9 cellular contexts compared by ENCODE assay signal in the genomic region with DNA sequence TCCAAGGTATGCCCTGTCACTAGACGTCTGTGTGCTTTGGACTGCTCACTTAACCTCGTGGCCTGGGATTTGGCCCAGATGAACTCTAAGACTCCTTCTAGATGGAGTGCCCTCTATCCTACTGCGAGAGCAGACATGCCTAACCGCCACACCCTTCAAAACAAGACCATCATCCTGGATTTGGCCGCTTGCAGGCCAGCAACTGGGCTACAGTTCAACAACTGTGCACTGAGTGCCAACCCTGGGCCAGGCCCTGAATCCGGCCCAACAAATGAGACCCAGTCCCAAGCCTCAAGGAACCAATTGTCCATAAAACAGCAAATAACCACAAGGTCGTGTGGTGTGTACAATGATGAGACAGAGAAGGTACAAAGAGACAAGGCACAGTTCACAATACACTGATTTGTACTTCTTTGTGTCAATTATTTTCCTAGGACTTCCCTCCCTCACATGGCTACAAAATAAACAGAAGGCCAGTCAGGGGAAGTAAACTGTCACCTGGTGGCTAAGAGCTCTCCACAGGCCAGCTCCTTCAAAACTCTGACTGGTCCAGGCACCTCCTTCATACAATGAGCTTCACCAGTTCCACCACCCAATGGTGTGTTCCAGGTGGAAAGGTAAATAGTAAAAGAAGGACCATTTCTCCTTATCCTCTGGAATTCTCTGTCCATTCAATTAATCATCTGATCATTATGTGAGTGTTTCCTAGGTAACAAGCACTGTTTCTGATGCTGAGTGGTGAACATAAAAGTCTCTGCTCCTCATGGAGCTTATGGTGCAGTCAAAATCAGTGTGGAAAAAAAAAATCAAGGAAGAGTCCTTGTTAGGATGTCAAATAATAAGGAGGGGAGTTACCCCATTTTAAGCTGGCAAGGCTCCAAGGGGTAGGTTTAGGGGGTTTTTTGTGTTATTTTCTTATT.
DNase-seq lines count a peak whose midpoint lies in the region; ATAC-seq, FAIRE-seq and TF ChIP-seq lines count a peak whose summit lies in the region.
"Had no signal": no experiment of that assay in that cellular context is flagged by ENCODE, and none has a peak within 500 bp of the region (broad histone marks: within the 10 kb centered on the region; RNA-seq: fewer than 3 reads in every experiment).

No MANE protein-coding gene starts in this region.

- no peak overlapping the region for H3K4me3 ChIP-seq in right cardiac atrium (ENCODE audit: low read length)
- no peak overlapping the region for H3K4me3 ChIP-seq in small intestine (ENCODE audit: low read depth in 1 of 2, low read length in 2 of 2)

- no peaks in the 10 kb centered on the region for H3K9me3 Mint-ChIP-seq in HFFc6
- no peaks in the 10 kb centered on the region for H3K9me3 Mint-ChIP-seq in T-cell

- H3K4me1 ChIP-seq in right cardiac atrium (ENCODE audit: control insufficient read depth, insufficient read depth, low read length) (peaks cover 33% of the 10 kb centered on the region), small intestine (ENCODE audit: control insufficient read depth in 2 of 2, insufficient read depth in 1 of 2, low read depth in 1 of 2, low read length in 1 of 2) (peaks cover 13 to 34% of the 10 kb centered on the region in 2 donors)

- H3K27me3 ChIP-seq in right cardiac atrium (ENCODE audit: control insufficient read depth, insufficient read depth): no peaks in the 10 kb centered on the region
- H3K27me3 ChIP-seq in small intestine (ENCODE audit: control insufficient read depth in 2 of 2, insufficient read depth in 2 of 2, low read length in 2 of 2): no peaks in the 10 kb centered on the region

- intact Hi-C loops in right cardiac atrium (cut with DNase I): no loop called here

- no peak for DNase-seq in HFFc6
- DNase-seq in T-cell: no peak
- DNase-seq in right cardiac atrium: no peak
- peak; percentile 67 for DNase-seq in small intestine
- DNase-seq in cerebellar nuclear complex (lab: John Stamatoyannopoulos, UW): no peak
- DNase-seq in HTR-8/SVneo (ENCODE audit: insufficient read length, low spot score): no peak
- no peak for DNase-seq in ureter (ENCODE audit: low spot score)
- no peak for DNase-seq in HuH-7 (ENCODE audit: low spot score)

- H3K27ac Mint-ChIP-seq in HFFc6 (peak overlapping the region; percentile 93), T-cell (peak overlapping the region; percentile 61 to 82)

- no peak for TF ChIP-seq CTCF in HFFc6 (IDR thresholded peaks at IDR 0.05)

- peaks cover 0 to under 1% of the 10 kb centered on the region in 2 donors for H3K36me3 ChIP-seq in small intestine (ENCODE audit: control insufficient read depth in 2 of 2, insufficient read depth in 2 of 2, low read length in 2 of 2)

- CTCF ChIA-PET in T-cell (lab: Charles Lee): interaction anchor here in 1 of 2 donors (0.5 kb wide), 1 partner anchor 235 kb away, joined by 4 read pairs; no protein-coding TSS in a partner anchor

- peaks cover 95% of the 10 kb centered on the region for H3K4me1 Mint-ChIP-seq in HFFc6 (ENCODE audit: low read depth)
- H3K4me1 Mint-ChIP-seq in T-cell: peaks cover 84 to 92% (median 90%) of the 10 kb centered on the region in 3 donors

- H3K36me3 Mint-ChIP-seq in HFFc6 (ENCODE audit: low read depth) (no peaks in the 10 kb centered on the region), T-cell (peaks cover 10% of the 10 kb centered on the region)

- no peak overlapping the region for H3K4me3 Mint-ChIP-seq in HFFc6
- peak overlapping the region in 1 of 3 donors; percentile 26 for H3K4me3 Mint-ChIP-seq in T-cell

- H3K27ac ChIP-seq in right cardiac atrium (ENCODE audit: low read length): peak overlapping the region; percentile 18
- H3K27ac ChIP-seq in small intestine (ENCODE audit: low read depth in 1 of 2, low read length in 1 of 2): peak overlapping the region; percentile 66 to 86

- H3K9me3 ChIP-seq in right cardiac atrium (ENCODE audit: control insufficient read depth, low read length) (no peaks in the 10 kb centered on the region), small intestine (ENCODE audit: control insufficient read depth, low read depth) (no peaks in the 10 kb centered on the region)

- POLR2A ChIA-PET in T-cell (lab: Charles Lee): no interaction called here

- no peak for ATAC-seq in T-cell (replicated peaks in 1 of 4)
- ATAC-seq in right cardiac atrium: peak in 1 of 2 donors; percentile 2

- H3K27me3 Mint-ChIP-seq in HFFc6 (ENCODE audit: insufficient read depth) (peaks cover 3% of the 10 kb centered on the region; the same call in 1 of the 2 replicates), T-cell (no peaks in the 10 kb centered on the region)

- 57% methylated on average over 7 of the region's 7 CpGs for WGBS in right cardiac atrium
- WGBS in small intestine, 3 donors: 46 to 66% (median 52%) methylated on average over 7 of the region's 7 CpGs

- FAIRE-seq in small intestine (lab: Jason Lieb, UNC) (no peak), HTR-8/SVneo (lab: Jason Lieb, UNC) (no peak)
- FAIRE-seq: G401.6 had no signal
